21 cellular contexts compared by ENCODE assay signal in the genomic region with DNA sequence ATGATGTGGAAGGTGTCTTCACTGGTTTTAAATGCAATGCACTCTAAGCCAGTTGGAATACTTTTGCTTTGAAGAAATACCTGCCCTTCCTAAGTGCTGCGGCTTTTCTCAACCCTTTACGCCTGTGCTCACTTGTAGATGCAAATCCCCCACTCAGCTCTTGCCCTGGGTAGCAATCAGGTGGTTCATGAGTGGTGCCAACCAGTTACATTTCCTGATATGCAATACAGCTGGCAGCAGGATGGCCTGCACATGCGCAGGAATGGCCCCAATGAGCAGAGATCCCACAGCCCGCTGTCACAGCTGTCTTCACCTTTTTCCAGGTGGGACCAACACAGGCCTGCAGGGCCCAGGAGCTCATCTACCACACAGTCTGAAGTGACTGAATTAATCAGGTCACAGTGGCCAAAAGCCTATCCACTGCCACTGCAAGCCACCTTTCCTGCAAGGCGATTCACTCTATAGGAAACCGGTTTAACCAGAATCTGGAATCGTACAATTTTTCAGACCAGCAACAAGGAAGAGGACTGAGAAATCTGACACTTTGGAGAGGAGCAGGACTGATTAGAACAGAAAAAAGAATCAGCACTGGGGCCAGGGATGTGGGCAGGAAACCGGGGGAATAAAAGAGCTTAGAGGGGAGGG.
DNase-seq lines count a peak whose midpoint lies in the region; ATAC-seq and TF ChIP-seq lines count a peak whose summit lies in the region.
"Had no signal": no experiment of that assay in that cellular context is flagged by ENCODE, and none has a peak within 500 bp of the region (broad histone marks: within the 10 kb centered on the region; RNA-seq: fewer than 3 reads in every experiment).

No MANE protein-coding gene starts in this region.

- in situ Hi-C loops in T47D (cut with HindIII; ENCODE audit: low pct_unique_long_range_greater_than_20kb, low sequenced_read_pairs) (no loop called here), mammary epithelial cell (cut with MboI; ENCODE audit: low sequenced_read_pairs in 2 of 2) (no loop called here)

- H3K4me1 ChIP-seq in mammary epithelial cell (ENCODE audit: insufficient read depth, low read length) (no peaks in the 10 kb centered on the region), left lung (no peaks in the 10 kb centered on the region)
- H3K4me1 ChIP-seq: adrenal gland, vagina had no signal

- CTCF ChIA-PET in mammary epithelial cell (lab: Charles Lee; ENCODE audit: low non-redundant PET) = no interaction called here

- H3K27ac ChIP-seq in mammary epithelial cell (ENCODE audit: insufficient read depth, low read depth, low read length) = no peak overlapping the region
- H3K27ac ChIP-seq in left lung = no peak overlapping the region
- H3K27ac ChIP-seq: adrenal gland, RWPE1, vagina had no signal

- DNase-seq in T47D (ENCODE audit: low read depth in 1 of 2, low spot score in 1 of 2) = peak; percentile 5 to 34
- no peak for DNase-seq in mammary epithelial cell
- DNase-seq in NCI-H526 (lab: John Stamatoyannopoulos, UW) = peak; percentile 88 to 94
- DNase-seq in left lung = no peak
- DNase-seq in ureter (ENCODE audit: low spot score) = peak; percentile 47
- DNase-seq in H4 (ENCODE audit: low spot score) = no peak
- DNase-seq in UCSD-AML1 (lab: John Stamatoyannopoulos, UW; ENCODE audit: unreplicated experiment) = no peak
- no peak for DNase-seq in stimulated activated naive CD4-positive, alpha-beta T cell (lab: John Stamatoyannopoulos, UW)
- DNase-seq: activated CD4-positive, alpha-beta T cell treated with anti-CD3 and anti-CD28 coated beads, Interleukin-2, amount 50 U/mL, for 1 hour; activated gamma-delta T cell treated with Interleukin-2 at 50 U/mL for 16 hours; adrenal gland; foreskin melanocyte; HFFc6; KBM-7; midbrain; NCI-H2227 treated with DMSO at 0.1 percent for 48 hours; nephron progenitor cell; stimulated activated CD4-positive, alpha-beta T cell treated with anti-CD3 and anti-CD28 coated beads, Interleukin-4, amount 100 ng/mL, for 4 hours; SW 1271 had no signal

- intact Hi-C loops in mammary epithelial cell (cut with micrococcal nuclease) (no loop called here), left lung (cut with DNase I) (no loop called here)

- H3K4me3 ChIP-seq in mammary epithelial cell (replicated peaks in 1 of 3; ENCODE audit: insufficient read depth in 1 of 3, low read depth in 2 of 3, low read length in 3 of 3) (no peak overlapping the region), left lung (no peak overlapping the region)
- H3K4me3 ChIP-seq: adrenal gland, vagina had no signal

- H2AFZ ChIP-seq in mammary epithelial cell (ENCODE audit: low read depth, low read length) = no peak overlapping the region

- no peaks in the 10 kb centered on the region for H4K20me1 ChIP-seq in mammary epithelial cell (ENCODE audit: insufficient read depth, low read length)

- H3K9me3 ChIP-seq in mammary epithelial cell (replicated peaks; ENCODE audit: insufficient read depth, low read length) (peaks cover 17% of the 10 kb centered on the region), left lung (peaks cover 0 to 4% of the 10 kb centered on the region in 2 donors)
- H3K9me3 ChIP-seq: adrenal gland, vagina had no signal

- TF ChIP-seq CTCF in mammary epithelial cell (conservative IDR thresholded peaks at IDR 0.05 in 1 of 2, IDR thresholded peaks at IDR 0.05 in 1 of 2; ENCODE audit: extremely low read depth in 1 of 2, insufficient read depth in 1 of 2, low read depth in 1 of 2, low read length in 2 of 2) = no peak
- TF ChIP-seq CTCF in left lung (IDR thresholded peaks at IDR 0.05) = no peak

- H3K79me2 ChIP-seq in mammary epithelial cell (ENCODE audit: insufficient read depth, low read length) = no peaks in the 10 kb centered on the region

- H3K27me3 ChIP-seq in mammary epithelial cell (ENCODE audit: insufficient read depth, low read length) = no peaks in the 10 kb centered on the region
- H3K27me3 ChIP-seq in left lung = no peaks in the 10 kb centered on the region
- H3K27me3 ChIP-seq: adrenal gland, vagina had no signal

- WGBS in mammary epithelial cell (ENCODE audit: low coverage, missing lambda C conversion rate) = 30% methylated on average over 7 of the region's 8 CpGs

- BruUV-seq in mammary epithelial cell (replicated peaks; lab: Mats Ljungman, UMichigan) = no TSS peak

- no peaks in the 10 kb centered on the region for H3K36me3 ChIP-seq in mammary epithelial cell (ENCODE audit: insufficient read depth, low read length)
- no peaks in the 10 kb centered on the region for H3K36me3 ChIP-seq in left lung
- H3K36me3 ChIP-seq: adrenal gland, vagina had no signal

- peak; percentile 92 for ATAC-seq in left lung

- H3K9ac ChIP-seq in mammary epithelial cell (ENCODE audit: insufficient read depth, low read length) = no peak overlapping the region

- H3K4me2 ChIP-seq in mammary epithelial cell (ENCODE audit: insufficient read depth, low read depth, low read length) = no peak overlapping the region

- dilution Hi-C loops in mammary epithelial cell (cut with HindIII; ENCODE audit: low sequenced_read_pairs) = loop anchor here (10.0 kb wide), 1 partner anchor 62 kb away; no protein-coding TSS in a partner anchor

Comparison
In these comparisons a context has a peak if more than half of its experiments do, and no peak if none do; other contexts are left out.
1. DNase-seq: peak in T47D (2 of 2), NCI-H526 (2 of 2) and ureter (single experiment); none in mammary epithelial cell (single experiment), left lung (0 of 2), H4 (single experiment), UCSD-AML1 (single experiment) and stimulated activated naive CD4-positive, alpha-beta T cell (0 of 6).